ENCODE assay signal across 18 cellular contexts in the genomic region with DNA sequence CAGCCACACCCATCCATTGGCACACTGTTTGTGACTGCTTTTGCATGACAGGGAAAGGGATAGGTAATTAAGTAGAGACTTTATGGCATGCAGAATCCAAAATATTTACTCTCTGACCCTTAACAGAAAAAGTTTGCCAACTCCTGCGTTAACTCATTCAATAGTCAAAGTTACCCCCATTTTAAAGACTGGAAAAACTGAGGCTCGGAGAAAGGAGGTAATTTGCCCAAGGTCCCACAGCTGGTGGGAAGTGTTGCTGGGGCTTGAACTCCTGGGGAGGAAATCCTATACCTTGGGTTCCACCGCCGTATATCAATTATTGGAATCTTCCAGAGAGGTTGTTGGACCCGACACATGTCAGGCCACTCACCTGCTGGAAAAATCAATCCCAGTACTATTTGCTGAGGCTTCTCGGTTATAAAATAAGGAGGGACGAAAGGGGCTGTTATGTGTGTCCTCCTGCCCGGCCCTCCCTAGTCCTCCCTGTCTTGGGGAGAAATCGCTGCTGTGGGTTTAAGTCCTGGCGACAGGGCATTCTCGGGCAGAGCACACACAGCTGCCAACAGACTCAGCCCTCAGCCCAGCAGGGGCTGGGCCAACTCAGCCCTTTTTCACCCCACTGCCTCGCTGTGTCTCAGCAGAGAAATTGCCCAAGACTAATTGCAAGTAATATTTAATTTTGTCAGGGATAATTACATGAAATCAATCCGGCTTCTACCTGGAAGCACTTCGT. TPM values are rescaled to one million over a fixed set of nuclear protein-coding genes. Genes with fewer than 3 reads are reported as not detected.
DNase-seq lines count a peak whose midpoint lies in the region; ATAC-seq and TF ChIP-seq lines count a peak whose summit lies in the region.
"Had no signal": no experiment of that assay in that cellular context is flagged by ENCODE, and none has a peak within 500 bp of the region (broad histone marks: within the 10 kb centered on the region; RNA-seq: fewer than 3 reads in every experiment).

No MANE protein-coding gene starts in this region.

- H3K36me3 Mint-ChIP-seq in brain (peaks cover 10% of the 10 kb centered on the region), neural progenitor cell (peaks cover 11% of the 10 kb centered on the region)
- no peaks in the 10 kb centered on the region for H3K36me3 Mint-ChIP-seq in activated naive CD8-positive, alpha-beta T cell treated with anti-CD3 and anti-CD28 coated beads for 36 hours
- H3K36me3 Mint-ChIP-seq: CD8-positive, alpha-beta T cell had no signal

- ATAC-seq in HG02610 (IDR thresholded peaks at IDR 0.05; ENCODE audit: unreplicated experiment) = no peak
- ATAC-seq: CD8-positive, alpha-beta T cell had no signal

- H3K27ac ChIP-seq in neural progenitor cell = no peak overlapping the region
- H3K27ac ChIP-seq: 22Rv1, BLaER1, GM23248 had no signal

- peaks cover 0 to 5% (median 0%) of the 10 kb centered on the region in 5 experiments for H3K9me3 Mint-ChIP-seq in brain
- H3K9me3 Mint-ChIP-seq in neural progenitor cell = no peaks in the 10 kb centered on the region
- H3K9me3 Mint-ChIP-seq in activated naive CD8-positive, alpha-beta T cell treated with anti-CD3 and anti-CD28 coated beads for 36 hours = no peaks in the 10 kb centered on the region
- H3K9me3 Mint-ChIP-seq: CD8-positive, alpha-beta T cell had no signal

- TF ChIP-seq CTCF in brain (conservative IDR thresholded peaks at IDR 0.05) = no peak
- TF ChIP-seq CTCF in neural progenitor cell (IDR thresholded peaks at IDR 0.05) = no peak

- H3K4me3 Mint-ChIP-seq in brain (no peak overlapping the region), neural progenitor cell (no peak overlapping the region)
- no peak overlapping the region for H3K4me3 Mint-ChIP-seq in activated naive CD8-positive, alpha-beta T cell treated with anti-CD3 and anti-CD28 coated beads for 36 hours
- H3K4me3 Mint-ChIP-seq: CD8-positive, alpha-beta T cell had no signal

- H3K79me2 ChIP-seq in neural progenitor cell (ENCODE audit: low read depth) = peaks cover 78% of the 10 kb centered on the region

- H3K4me2 ChIP-seq in neural progenitor cell = no peak overlapping the region
- H3K4me2 ChIP-seq: BLaER1 had no signal

- H3K27ac Mint-ChIP-seq in brain = peak overlapping the region; percentile 1 to 97 (median 64)
- peak overlapping the region; percentile 81 for H3K27ac Mint-ChIP-seq in neural progenitor cell
- H3K27ac Mint-ChIP-seq in activated naive CD8-positive, alpha-beta T cell treated with anti-CD3 and anti-CD28 coated beads for 36 hours = no peak overlapping the region
- H3K27ac Mint-ChIP-seq: CD8-positive, alpha-beta T cell had no signal

- H3K9me3 ChIP-seq in neural progenitor cell (ENCODE audit: low read depth) = no peaks in the 10 kb centered on the region
- H3K9me3 ChIP-seq: BLaER1 had no signal

- H4K20me1 ChIP-seq in neural progenitor cell (ENCODE audit: low read depth) = peaks cover 73% of the 10 kb centered on the region
- H4K20me1 ChIP-seq: BLaER1 had no signal

- peaks cover 41% of the 10 kb centered on the region for H3K4me1 ChIP-seq in neural progenitor cell

- H3K4me1 Mint-ChIP-seq in brain (peaks cover 81% of the 10 kb centered on the region), neural progenitor cell (peaks cover 63% of the 10 kb centered on the region)
- H3K4me1 Mint-ChIP-seq in activated naive CD8-positive, alpha-beta T cell treated with anti-CD3 and anti-CD28 coated beads for 36 hours = no peaks in the 10 kb centered on the region

- peak in 2 of 3 experiments; percentile 32 to 64 for DNase-seq in NCI-H1417 (lab: John Stamatoyannopoulos, UW)
- DNase-seq in NCI-H1417 treated with DMSO at 0.1 percent for 48 hours (lab: John Stamatoyannopoulos, UW) = no peak
- DNase-seq in NCI-H146 (lab: John Stamatoyannopoulos, UW) = peak; percentile 63
- no peak for DNase-seq in neural progenitor cell (ENCODE audit: low spot score)
- DNase-seq in SIG-M5 (lab: John Stamatoyannopoulos, UW) = no peak
- no peak for DNase-seq in activated naive CD8-positive, alpha-beta T cell treated with anti-CD3 and anti-CD28 coated beads for 36 hours
- DNase-seq: CD8-positive, alpha-beta T cell; DMS 273 treated with DMSO at 0.1 percent for 48 hours; GF-D8; GM23248; KBM-7; NCI-H187 treated with DMSO at 0.1 percent for 48 hours; NCI-H510A treated with DMSO at 0.1 percent for 48 hours; NK-92 treated with Interleukin-12 subunit alpha and Interleukin-12 subunit beta, amount 100 ng/mL, for 24 hours had no signal

- no peak overlapping the region for H3K4me3 ChIP-seq in neural progenitor cell
- H3K4me3 ChIP-seq: BLaER1, GM23248 had no signal

- H3F3A ChIP-seq in neural progenitor cell (ENCODE audit: low read depth) = peaks cover 20% of the 10 kb centered on the region

- H3K36me3 ChIP-seq in neural progenitor cell = no peaks in the 10 kb centered on the region
- H3K36me3 ChIP-seq: BLaER1 had no signal

- H3K27me3 Mint-ChIP-seq in brain (no peaks in the 10 kb centered on the region), neural progenitor cell (ENCODE audit: insufficient read depth, low read depth) (no peaks in the 10 kb centered on the region)
- H3K27me3 Mint-ChIP-seq in activated naive CD8-positive, alpha-beta T cell treated with anti-CD3 and anti-CD28 coated beads for 36 hours = peaks cover 10% of the 10 kb centered on the region

- H3K9ac ChIP-seq in neural progenitor cell = no peak overlapping the region
- H3K9ac ChIP-seq: BLaER1, GM23248 had no signal

- H3K27me3 ChIP-seq in neural progenitor cell = no peaks in the 10 kb centered on the region
- H3K27me3 ChIP-seq: BLaER1 had no signal

- H2AFZ ChIP-seq in neural progenitor cell (replicated peaks) = no peak overlapping the region
- H2AFZ ChIP-seq: GM23248 had no signal

RNA-seq across cellular contexts. Expression of gene MN1, which starts 29.8 kb away (rescaled TPM):
- 1.7 TPM for polyA plus RNA-seq in brain (ENCODE audit: insufficient read depth, low read depth, low replicate concordance)
- total RNA-seq in neural progenitor cell (ENCODE audit: low replicate concordance) = 13.3 and 27.2 TPM in 2 replicates
- under 1 TPM; 0.06 TPM for total RNA-seq in activated naive CD8-positive, alpha-beta T cell treated with anti-CD3 and anti-CD28 coated beads for 36 hours

Comparison
In these comparisons a context has a peak if more than half of its experiments do, and no peak if none do; other contexts are left out.
1. DNase-seq: peak in NCI-H1417 (2 of 3) and NCI-H146 (single experiment); none in NCI-H1417 treated with DMSO at 0.1 percent for 48 hours (single experiment), neural progenitor cell (single experiment), SIG-M5 (single experiment) and activated naive CD8-positive, alpha-beta T cell treated with anti-CD3 and anti-CD28 coated beads for 36 hours (single experiment).
2. RNA of gene MN1, which starts 29.8 kb away (total RNA-seq): 13.3 to 27.2 TPM in neural progenitor cell; 0.06 TPM in activated naive CD8-positive, alpha-beta T cell treated with anti-CD3 and anti-CD28 coated beads for 36 hours; every median in the first group is over 10 times any median in the second.